In genomic region chr4:143377635-143378099, GRCh38 we compare ENCODE assay signal across 8 cellular contexts. TPM values are rescaled to one million over a fixed set of nuclear protein-coding genes. Genes with fewer than 3 reads are reported as not detected.
DNase-seq lines count a peak whose midpoint lies in the region; ATAC-seq and TF ChIP-seq lines count a peak whose summit lies in the region.

No MANE protein-coding gene starts in this region.

- ATAC-seq in GM19025 (IDR thresholded peaks at IDR 0.05; ENCODE audit: low read depth, unreplicated experiment), result peak; percentile 43
- ATAC-seq in HG02798 (IDR thresholded peaks at IDR 0.05; ENCODE audit: poor library complexity, unreplicated experiment), result peak; percentile 63

- no peaks in the 10 kb centered on the region for H3K27me3 ChIP-seq in sigmoid colon

- intact Hi-C loops in sigmoid colon (cut with DNase I), result no loop called here

- H3K4me1 ChIP-seq in sigmoid colon, result peaks cover 0 to 100% (median 98%) of the 10 kb centered on the region in 4 donors

- WGBS in sigmoid colon, 2 donors, result 51 to 84% methylated on average over 7 of the region's 7 CpGs

- peak; percentile 63 for DNase-seq in NOMO-1 treated with DMSO at 0.1 percent for 48 hours (lab: John Stamatoyannopoulos, UW; ENCODE audit: unreplicated experiment)
- DNase-seq in sigmoid colon, result no peak
- no peak for DNase-seq in foreskin melanocyte
- no peak for DNase-seq in G401 (ENCODE audit: low spot score)
- no peak for DNase-seq in NCI-H187 treated with DMSO at 0.1 percent for 48 hours (lab: John Stamatoyannopoulos, UW)
- no peak for DNase-seq in NCI-H128 (lab: John Stamatoyannopoulos, UW; ENCODE audit: unreplicated experiment)

- H3K9me3 ChIP-seq in sigmoid colon, result no peaks in the 10 kb centered on the region

- TF ChIP-seq CTCF in sigmoid colon (IDR thresholded peaks at IDR 0.05), result no peak

- no peak for TF ChIP-seq POLR2A in sigmoid colon (IDR thresholded peaks at IDR 0.05)

- in situ Hi-C loops in G401 (cut with HindIII; ENCODE audit: low sequenced_read_pairs), result no loop called here

- peak; percentile 14 to 93 (median 64) for TF ChIP-seq EP300 in sigmoid colon (IDR thresholded peaks at IDR 0.05)

- peak overlapping the region; percentile 76 to 89 (median 80) for H3K27ac ChIP-seq in sigmoid colon

- no peaks in the 10 kb centered on the region for H3K36me3 ChIP-seq in sigmoid colon

- H3K4me3 ChIP-seq in sigmoid colon, result no peak overlapping the region

RNA-seq across cellular contexts. Expression of gene GAB1, which starts 41.0 kb away (rescaled TPM):
- total RNA-seq in sigmoid colon, result 10 to 100 TPM; 44.1 to 71.6 (median 62.4) TPM
- 10 to 100 TPM; 10.0 to 13.2 (median 11.4) TPM for polyA plus RNA-seq in sigmoid colon
- total RNA-seq in G401 (2014; rRNA removed; shearing (Covaris generic)), result 5.7 and 26.7 TPM in 2 replicates
